In genomic region chr9:83956288-83957028, GRCh38 we compare ENCODE assay signal across 8 cellular contexts. TPM values are rescaled to one million over a fixed set of nuclear protein-coding genes. Genes with fewer than 3 reads are reported as not detected.
DNase-seq lines count a peak whose midpoint lies in the region; ATAC-seq lines count a peak whose summit lies in the region.

No MANE protein-coding gene starts in this region.

- peak; percentile 87 for ATAC-seq in HG02678 (IDR thresholded peaks at IDR 0.05; ENCODE audit: unreplicated experiment)
- ATAC-seq in memory B cell (ENCODE audit: low read depth): peak; percentile 72

- H3K4me3 Mint-ChIP-seq in activated CD4-positive, alpha-beta T cell treated with anti-CD3 and anti-CD28 coated beads, Interleukin-2, amount 10 ng/mL, durations not matched to agents 7 days and 5 days: peak overlapping the region; percentile 94
- H3K4me3 Mint-ChIP-seq in memory B cell: peak overlapping the region; percentile 97

- POLR2A ChIA-PET in activated CD4-positive, alpha-beta T cell treated with anti-CD3 and anti-CD28 coated beads, Interleukin-2, amount 10 ng/mL, durations not matched to agents 7 days and 5 days (lab: Charles Lee): interaction anchor here (1.4 kb wide), 1 partner anchor 24 kb away, joined by 3 read pairs; the partner anchor contains the start of gene HNRNPK

- H3K4me1 Mint-ChIP-seq in activated CD4-positive, alpha-beta T cell treated with anti-CD3 and anti-CD28 coated beads, Interleukin-2, amount 10 ng/mL, durations not matched to agents 7 days and 5 days: peaks cover 28% of the 10 kb centered on the region
- peaks cover 9% of the 10 kb centered on the region for H3K4me1 Mint-ChIP-seq in memory B cell

- H3K9me3 Mint-ChIP-seq in activated CD4-positive, alpha-beta T cell treated with anti-CD3 and anti-CD28 coated beads, Interleukin-2, amount 10 ng/mL, durations not matched to agents 7 days and 5 days: no peaks in the 10 kb centered on the region
- no peaks in the 10 kb centered on the region for H3K9me3 Mint-ChIP-seq in memory B cell

- H3K36me3 Mint-ChIP-seq in activated CD4-positive, alpha-beta T cell treated with anti-CD3 and anti-CD28 coated beads, Interleukin-2, amount 10 ng/mL, durations not matched to agents 7 days and 5 days (ENCODE audit: low read depth): peaks cover 14% of the 10 kb centered on the region
- peaks cover 3% of the 10 kb centered on the region for H3K36me3 Mint-ChIP-seq in memory B cell

- peak overlapping the region; percentile 94 for H3K27ac Mint-ChIP-seq in activated CD4-positive, alpha-beta T cell treated with anti-CD3 and anti-CD28 coated beads, Interleukin-2, amount 10 ng/mL, durations not matched to agents 7 days and 5 days
- peak overlapping the region; percentile 88 for H3K27ac Mint-ChIP-seq in memory B cell

- peak; percentile 80 for DNase-seq in DMS 273 (lab: John Stamatoyannopoulos, UW; ENCODE audit: unreplicated experiment)
- DNase-seq in DMS 273 treated with DMSO at 0.1 percent for 48 hours (lab: John Stamatoyannopoulos, UW): no peak
- DNase-seq in NCI-H1694 treated with DMSO at 0.1 percent for 48 hours (lab: John Stamatoyannopoulos, UW): peak; percentile 16
- DNase-seq in activated CD4-positive, alpha-beta T cell treated with anti-CD3 and anti-CD28 coated beads, Interleukin-2, amount 10 ng/mL, durations not matched to agents 7 days and 5 days: peak; percentile 67
- peak; percentile 42 for DNase-seq in effector CD8-positive, alpha-beta T cell (lab: John Stamatoyannopoulos, UW)
- DNase-seq in memory B cell (ENCODE audit: low spot score in 2 of 2): peak; percentile 18 to 34
- DNase-seq in stimulated activated CD8-positive, alpha-beta memory T cell treated with anti-CD3 and anti-CD28 coated beads, Interleukin-15, amount 100 ng/mL, for 48 hours (ENCODE audit: low read depth in 2 of 2): peak; percentile 49 to 55

- H3K27me3 Mint-ChIP-seq in activated CD4-positive, alpha-beta T cell treated with anti-CD3 and anti-CD28 coated beads, Interleukin-2, amount 10 ng/mL, durations not matched to agents 7 days and 5 days: no peaks in the 10 kb centered on the region
- no peaks in the 10 kb centered on the region for H3K27me3 Mint-ChIP-seq in memory B cell

- CTCF ChIA-PET in activated CD4-positive, alpha-beta T cell treated with anti-CD3 and anti-CD28 coated beads, Interleukin-2, amount 10 ng/mL, durations not matched to agents 7 days and 5 days (lab: Charles Lee): interaction anchor here (0.6 to 1.3 kb wide), 4 partner anchors 12 to 417 kb away, joined by 3 to 4 read pairs (median 4); partner anchors contain the start of genes HNRNPK and RMI1

RNA-seq across cellular contexts. Expression of gene HNRNPK, which starts 23.6 kb away (rescaled TPM):
- total RNA-seq in activated CD4-positive, alpha-beta T cell treated with anti-CD3 and anti-CD28 coated beads, Interleukin-2, amount 10 ng/mL, durations not matched to agents 7 days and 5 days: 100 to 1,000 TPM; 671 to 848 TPM

RNA-seq across cellular contexts. Expression of gene RMI1, which starts 24.1 kb away (rescaled TPM):
- total RNA-seq in activated CD4-positive, alpha-beta T cell treated with anti-CD3 and anti-CD28 coated beads, Interleukin-2, amount 10 ng/mL, durations not matched to agents 7 days and 5 days: 10 to 100 TPM; 21.2 to 27.8 TPM

RNA-seq across cellular contexts. Expression of gene KIF27, which starts 35.2 kb away (rescaled TPM):
- 1 to 10 TPM; 3.2 to 3.8 TPM for total RNA-seq in activated CD4-positive, alpha-beta T cell treated with anti-CD3 and anti-CD28 coated beads, Interleukin-2, amount 10 ng/mL, durations not matched to agents 7 days and 5 days
